ENCODE assay signal across 8 cellular contexts in genomic region chr15:90300988-90301715, GRCh38. TPM values are rescaled to one million over a fixed set of nuclear protein-coding genes. Genes with fewer than 3 reads are reported as not detected.
A peak's percentile ranks its signal among the peaks of the same experiment; 100 is the strongest.
DNase-seq lines count a peak whose midpoint lies in the region; ATAC-seq and TF ChIP-seq lines count a peak whose summit lies in the region.

No MANE protein-coding gene starts in this region.

- ATAC-seq in gastroesophageal sphincter (peak; percentile 25), psoas muscle (peak in 3 of 4 donors; percentile 56 to 80 (median 70)), HG03175 (IDR thresholded peaks at IDR 0.05; ENCODE audit: unreplicated experiment) (no peak), GM19328 (IDR thresholded peaks at IDR 0.05; ENCODE audit: unreplicated experiment) (no peak)

- TF ChIP-seq EP300 in gastroesophageal sphincter (IDR thresholded peaks at IDR 0.05): no peak

- CTCF ChIA-PET in OCI-LY7 (lab: Charles Lee; ENCODE audit: unreplicated experiment): interaction anchor here (0.6 to 1.2 kb wide), 2 partner anchors 19 to 293 kb away, joined by 3 to 4 read pairs; no protein-coding TSS in a partner anchor

- peak overlapping the region; percentile 27; the same call in 1 of the 2 replicates for H3K4me2 ChIP-seq in OCI-LY7 (ENCODE audit: low read length)

- H3K27me3 ChIP-seq in gastroesophageal sphincter: no peaks in the 10 kb centered on the region
- H3K27me3 ChIP-seq in psoas muscle (ENCODE audit: insufficient read depth in 3 of 3, low read length in 2 of 3): no peaks in the 10 kb centered on the region

- H3K27ac ChIP-seq in OCI-LY7 (ENCODE audit: low read depth, low read length, poor library complexity, severe bottlenecking) (no peak overlapping the region), gastroesophageal sphincter (peak overlapping the region in 2 of 4 donors; percentile 2 to 16), psoas muscle (no peak overlapping the region)

- DNase-seq in SKM-1 treated with dmso at 0.1 percent for 144 hours (lab: John Stamatoyannopoulos, UW; ENCODE audit: unreplicated experiment) (peak; percentile 29), SKM-1 (lab: John Stamatoyannopoulos, UW; ENCODE audit: unreplicated experiment) (no peak), OCI-LY7 (ENCODE audit: low spot score) (peak; percentile 71), psoas muscle (peak; percentile 54 to 73)
- DNase-seq in activated T-helper 1 cell treated with anti-CD3 and anti-CD28 coated beads, Interleukin-2, amount 50 U/mL, for 16 hours (ENCODE audit: low read depth in 1 of 2, low spot score in 1 of 2): peak; percentile 23 to 46

- no TSS peak for BruUV-seq in OCI-LY7 (replicated peaks; lab: Mats Ljungman, UMichigan)

- intact Hi-C loops in OCI-LY7 (cut with micrococcal nuclease; ENCODE audit: unreplicated experiment): no loop called here
- intact Hi-C loops in psoas muscle (cut with DNase I): no loop called here

- H3K9me2 ChIP-seq in OCI-LY7 (ENCODE audit: insufficient read depth, low read length): no peaks in the 10 kb centered on the region

- TF ChIP-seq POLR2A in gastroesophageal sphincter (IDR thresholded peaks at IDR 0.05): no peak

- H3K9me3 ChIP-seq in OCI-LY7 (ENCODE audit: low read length) (no peaks in the 10 kb centered on the region), gastroesophageal sphincter (no peaks in the 10 kb centered on the region), psoas muscle (no peaks in the 10 kb centered on the region)

- no peaks in the 10 kb centered on the region for H3K79me2 ChIP-seq in OCI-LY7 (ENCODE audit: insufficient read depth, low read depth, low read length)

- 54 to 80% methylated on average over 1 to 3 of the region's 21 CpGs for WGBS in gastroesophageal sphincter (ENCODE audit: low coverage in 1 of 2), 2 donors
- whole genome bisulfite sequencing in psoas muscle, 3 donors: 60 to 65% (median 62%) methylated on average over 21 of the region's 21 CpGs

- TF ChIP-seq CTCF in OCI-LY7 (conservative IDR thresholded peaks at IDR 0.05; ENCODE audit: low read length) (peak; percentile 92), gastroesophageal sphincter (IDR thresholded peaks at IDR 0.05) (peak; percentile 37 to 66 (median 56)), psoas muscle (IDR thresholded peaks at IDR 0.05) (peak; percentile 66)

- H3K4me3 ChIP-seq in OCI-LY7 (ENCODE audit: low read depth, low read length, poor library complexity, severe bottlenecking) (no peak overlapping the region), gastroesophageal sphincter (no peak overlapping the region), psoas muscle (no peak overlapping the region)

- POLR2A ChIA-PET in OCI-LY7 (lab: Charles Lee): interaction anchor here (1.6 kb wide), 1 partner anchor 21 kb away, joined by 3 read pairs; no protein-coding TSS in a partner anchor

- H2AFZ ChIP-seq in OCI-LY7 (ENCODE audit: low read length): 0 out of 2 replicates have a peak overlapping the region, but pooled peaks have one; percentile 45

- H4K20me1 ChIP-seq in OCI-LY7 (ENCODE audit: insufficient read depth, low read length): no peaks in the 10 kb centered on the region

- no peaks in the 10 kb centered on the region for H3K36me3 ChIP-seq in OCI-LY7 (ENCODE audit: insufficient read depth, low read length)
- no peaks in the 10 kb centered on the region for H3K36me3 ChIP-seq in gastroesophageal sphincter
- no peaks in the 10 kb centered on the region for H3K36me3 ChIP-seq in psoas muscle (ENCODE audit: insufficient read depth in 1 of 2, low read depth in 1 of 2)

- no peaks in the 10 kb centered on the region for H3K4me1 ChIP-seq in OCI-LY7 (ENCODE audit: insufficient read depth, low read length, poor library complexity, severe bottlenecking)
- peaks cover 0 to 9% (median 6%) of the 10 kb centered on the region in 3 donors for H3K4me1 ChIP-seq in gastroesophageal sphincter
- H3K4me1 ChIP-seq in psoas muscle: no peaks in the 10 kb centered on the region

RNA-seq across cellular contexts. Expression of gene NGRN, which starts 35.7 kb away (rescaled TPM):
- total RNA-seq in OCI-LY7 (2014; rRNA removed; shearing (Covaris generic)): 65.0 and 72.8 TPM in 2 replicates
- total RNA-seq in OCI-LY7 (2022) (40.0 and 44.4 TPM in 2 replicates), gastroesophageal sphincter (100 to 1,000 TPM; 127 to 182 (median 151) TPM), psoas muscle (100 to 1,000 TPM; 188 to 219 (median 200) TPM)
- 100 to 1,000 TPM; 212 to 298 (median 221) TPM for polyA plus RNA-seq in psoas muscle

RNA-seq across cellular contexts. Expression of gene ZNF774, which starts 50.9 kb away (rescaled TPM):
- 0.49 and 1.2 TPM in 2 replicates for total RNA-seq in OCI-LY7 (2014; rRNA removed; shearing (Covaris generic))
- total RNA-seq in OCI-LY7 (2022) (1.3 and 1.6 TPM in 2 replicates), gastroesophageal sphincter (10 to 100 TPM in 1 of 4 donors, 1 to 10 TPM in 2, under 1 TPM in 1; 0.78 to 17.2 (median 1.1) TPM), psoas muscle (10 to 100 TPM in 2 of 4 donors, 1 to 10 TPM in 2; 7.6 to 19.6 (median 11.8) TPM)
- 1 to 10 TPM; 2.8 to 7.9 (median 4.3) TPM for polyA plus RNA-seq in psoas muscle

RNA-seq across cellular contexts. Expression of gene TTLL13, which starts 51.8 kb away (rescaled TPM):
- 0.57 and 0.88 TPM in 2 replicates for total RNA-seq in OCI-LY7 (2014; rRNA removed; shearing (Covaris generic))
- total RNA-seq in OCI-LY7 (2022): 0.77 and 1.3 TPM in 2 replicates
- total RNA-seq in gastroesophageal sphincter: under 1 TPM in 1 of 4 donors, not detected in 3; 0.54 TPM
- total RNA-seq in psoas muscle: under 1 TPM in 2 of 4 donors, not detected in 2; 0.08 to 0.69 TPM
- under 1 TPM; 0.03 to 0.13 (median 0.05) TPM for polyA plus RNA-seq in psoas muscle

Comparison
In these comparisons a context has a peak if more than half of its experiments do, and no peak if none do; other contexts are left out.
1. ATAC-seq: peak in gastroesophageal sphincter (single experiment) and psoas muscle (3 of 4); none in HG03175 (single experiment) and GM19328 (single experiment).
2. Peak in every context shown above with its lines, with median percentiles within 50 percentile points of each other: CTCF ChIP-seq.